ENCODE assay signal across 14 cellular contexts in the genomic region with DNA sequence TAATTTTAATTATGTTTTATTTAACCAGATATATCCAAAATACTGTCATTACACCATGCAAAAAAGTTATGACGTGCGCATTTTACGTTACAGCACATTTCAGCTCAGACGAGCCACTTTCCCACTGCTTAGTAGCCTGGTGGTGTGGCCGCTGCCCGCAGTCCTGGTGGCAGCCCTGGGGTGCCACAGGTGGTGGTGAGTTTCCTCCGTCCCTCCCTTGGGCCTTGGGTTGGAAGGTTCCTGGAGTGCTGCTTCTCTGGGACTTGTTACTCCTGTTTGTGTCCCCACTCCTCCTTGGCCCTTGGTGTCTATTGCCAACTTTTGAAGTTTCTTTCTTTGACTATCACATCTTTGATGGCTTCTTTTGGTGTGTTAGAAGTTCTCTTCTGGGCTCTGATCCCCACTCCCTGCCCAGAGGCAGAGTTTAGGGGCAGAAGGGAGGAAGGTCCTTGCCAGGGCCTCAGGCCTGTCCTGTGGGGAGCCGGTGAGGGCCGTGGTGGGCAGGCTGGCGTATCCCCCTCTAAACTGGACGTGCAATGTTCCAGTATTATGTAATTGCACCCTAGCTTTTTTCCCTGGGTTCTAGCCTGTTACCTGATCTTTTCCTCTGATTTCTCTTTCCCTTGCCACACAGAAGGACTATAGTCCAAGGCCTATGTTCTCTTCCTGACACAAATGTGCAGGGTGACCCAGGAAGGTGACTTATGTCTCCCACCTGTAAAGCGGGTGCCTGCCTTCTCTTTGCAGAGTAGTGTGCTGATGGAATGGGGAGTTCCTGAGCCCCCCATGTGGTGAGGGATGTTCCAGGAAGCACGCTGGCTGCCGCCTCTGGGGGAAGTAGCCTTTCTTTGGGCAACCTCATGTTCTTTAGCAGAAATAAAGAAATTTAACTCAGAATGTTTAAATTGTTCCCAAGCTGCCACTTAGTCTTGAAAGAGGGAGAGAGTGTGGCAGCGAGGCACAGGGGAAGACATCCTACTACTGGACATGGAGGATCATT. TPM values are rescaled to one million over a fixed set of nuclear protein-coding genes. Genes with fewer than 3 reads are reported as not detected.
DNase-seq lines count a peak whose midpoint lies in the region; TF ChIP-seq lines count a peak whose summit lies in the region.
"Had no signal": no experiment of that assay in that cellular context is flagged by ENCODE, and none has a peak within 500 bp of the region (broad histone marks: within the 10 kb centered on the region; RNA-seq: fewer than 3 reads in every experiment).

No MANE protein-coding gene starts in this region.

- H3K4me1 Mint-ChIP-seq in dendritic cell treated with granulocyte-macrophage colony-stimulating factor and Interleukin-4, amounts not matched to agents 40 ng/mL and 50 ng/mL, for 4 days (ENCODE audit: low read depth) = peaks cover 72% of the 10 kb centered on the region
- H3K4me1 Mint-ChIP-seq in osteocyte (ENCODE audit: unreplicated experiment) = peaks cover 53% of the 10 kb centered on the region

- H3K4me1 ChIP-seq in BLaER1 = peaks cover 100% of the 10 kb centered on the region
- H3K4me1 ChIP-seq: HAP-1 had no signal

- H3K4me3 ChIP-seq in BLaER1 = peak overlapping the region; percentile 42
- no peak overlapping the region for H3K4me3 ChIP-seq in H7 (ENCODE audit: insufficient read depth, low read depth, low read length)
- no peak overlapping the region for H3K4me3 ChIP-seq in foreskin fibroblast (ENCODE audit: low read depth in 1 of 2, low read length in 2 of 2)
- H3K4me3 ChIP-seq: body of pancreas, HAP-1 had no signal

- peak overlapping the region; percentile 74 for H3K9ac ChIP-seq in BLaER1

- DNase-seq in H7 (peak; percentile 55), osteocyte (ENCODE audit: extremely low spot score, unreplicated experiment) (no peak), foreskin fibroblast (no peak), GM20000 (ENCODE audit: low spot score) (no peak), NCI-H1417 treated with DMSO at 0.1 percent for 48 hours (lab: John Stamatoyannopoulos, UW) (no peak), NCI-H526 (lab: John Stamatoyannopoulos, UW) (no peak)
- DNase-seq: activated CD4-positive, alpha-beta T cell treated with anti-CD3 and anti-CD28 coated beads for 36 hours; hippocampal formation; NCI-H345; stimulated activated CD4-positive, alpha-beta T cell treated with anti-CD3 and anti-CD28 coated beads, Interleukin-1b, Interleukin-23, amount 100 ng/mL, for 48 hours had no signal

- no peaks in the 10 kb centered on the region for H3K9me3 Mint-ChIP-seq in dendritic cell treated with granulocyte-macrophage colony-stimulating factor and Interleukin-4, amounts not matched to agents 40 ng/mL and 50 ng/mL, for 4 days
- H3K9me3 Mint-ChIP-seq in osteocyte (ENCODE audit: unreplicated experiment) = no peaks in the 10 kb centered on the region

- H3K36me3 Mint-ChIP-seq in dendritic cell treated with granulocyte-macrophage colony-stimulating factor and Interleukin-4, amounts not matched to agents 40 ng/mL and 50 ng/mL, for 4 days (ENCODE audit: low read depth) = no peaks in the 10 kb centered on the region
- no peaks in the 10 kb centered on the region for H3K36me3 Mint-ChIP-seq in osteocyte (ENCODE audit: unreplicated experiment)

- H3K27ac Mint-ChIP-seq in dendritic cell treated with granulocyte-macrophage colony-stimulating factor and Interleukin-4, amounts not matched to agents 40 ng/mL and 50 ng/mL, for 4 days = peak overlapping the region; percentile 30
- H3K27ac Mint-ChIP-seq in osteocyte (ENCODE audit: unreplicated experiment) = peak overlapping the region; percentile 31
- H3K27ac Mint-ChIP-seq: activated CD4-positive, alpha-beta T cell treated with anti-CD3 and anti-CD28 coated beads for 36 hours had no signal

- no peak for TF ChIP-seq CTCF in osteocyte (IDR thresholded peaks at IDR 0.05)
- TF ChIP-seq CTCF in foreskin fibroblast (IDR thresholded peaks at IDR 0.05; ENCODE audit: low read depth, low read length) = no peak
- TF ChIP-seq CTCF in GM20000 (IDR thresholded peaks at IDR 0.05; ENCODE audit: extremely low read depth, missing control alignments) = no peak

- intact Hi-C loops in dendritic cell treated with granulocyte-macrophage colony-stimulating factor and Interleukin-4, amounts not matched to agents 40 ng/mL and 50 ng/mL, for 4 days (cut with micrococcal nuclease) = no loop called here

- H3K36me3 ChIP-seq in BLaER1 (peaks cover 3% of the 10 kb centered on the region; the same call in 1 of the 2 replicates), H7 (replicated peaks; ENCODE audit: control insufficient read depth, insufficient read depth, low read length) (no peaks in the 10 kb centered on the region)
- H3K36me3 ChIP-seq: HAP-1 had no signal

- H3K27ac ChIP-seq in BLaER1 = peak overlapping the region; percentile 86

- H3K27me3 ChIP-seq in BLaER1 (no peaks in the 10 kb centered on the region), H7 (ENCODE audit: control insufficient read depth, insufficient read depth, low read length) (no peaks in the 10 kb centered on the region)
- H3K27me3 ChIP-seq: body of pancreas had no signal

- H3K4me2 ChIP-seq in BLaER1 = peak overlapping the region; percentile 96

- H3K9me3 ChIP-seq in BLaER1 = no peaks in the 10 kb centered on the region
- H3K9me3 ChIP-seq: body of pancreas had no signal

- H4K20me1 ChIP-seq in BLaER1 = peaks cover 97% of the 10 kb centered on the region

- no peak overlapping the region for H3K4me3 Mint-ChIP-seq in dendritic cell treated with granulocyte-macrophage colony-stimulating factor and Interleukin-4, amounts not matched to agents 40 ng/mL and 50 ng/mL, for 4 days
- no peak overlapping the region for H3K4me3 Mint-ChIP-seq in osteocyte (ENCODE audit: unreplicated experiment)
- H3K4me3 Mint-ChIP-seq: activated CD4-positive, alpha-beta T cell treated with anti-CD3 and anti-CD28 coated beads for 36 hours had no signal

- peaks cover 16% of the 10 kb centered on the region for H3K27me3 Mint-ChIP-seq in dendritic cell treated with granulocyte-macrophage colony-stimulating factor and Interleukin-4, amounts not matched to agents 40 ng/mL and 50 ng/mL, for 4 days
- H3K27me3 Mint-ChIP-seq in osteocyte (ENCODE audit: unreplicated experiment) = no peaks in the 10 kb centered on the region
- H3K27me3 Mint-ChIP-seq: activated CD4-positive, alpha-beta T cell treated with anti-CD3 and anti-CD28 coated beads for 36 hours had no signal

RNA-seq across cellular contexts. Expression of a gene that starts 8.4 kb away (rescaled TPM):
- total RNA-seq in H7 (2014; rRNA removed; shearing (Covaris generic)) = 70.2 and 73.9 TPM in 2 replicates
- total RNA-seq in osteocyte = 206 and 209 TPM in 2 replicates
